ENCODE assay signal across 1 cellular context in genomic region chr19:2780284-2780683, GRCh38.
TF ChIP-seq lines count a peak whose summit lies in the region.

No MANE protein-coding gene starts in this region.

TF ChIP-seq in IMR-90, 13 proteins besides CTCF, POLR2A, EP300 and RAD21:
- TF ChIP-seq RCOR1 (IDR thresholded peaks at IDR 0.05; ENCODE audit: insufficient replicate concordance, low read length) (no peak), RFX5 (IDR thresholded peaks at IDR 0.05; ENCODE audit: low read depth, low read length) (no peak), MXI1 (IDR thresholded peaks at IDR 0.05; ENCODE audit: borderline replicate concordance, low read depth, low read length) (no peak), MAFK (IDR thresholded peaks at IDR 0.05; ENCODE audit: low read depth, low read length) (no peak), ELK1 (IDR thresholded peaks at IDR 0.05; ENCODE audit: borderline replicate concordance, low read depth, low read length) (no peak), SMC3 (IDR thresholded peaks at IDR 0.05; ENCODE audit: low read depth, low read length) (no peak), NFE2L2 (IDR thresholded peaks at IDR 0.05; ENCODE audit: low read depth, low read length) (no peak), MAZ (IDR thresholded peaks at IDR 0.05; ENCODE audit: borderline replicate concordance, low read depth, low read length) (no peak), FOS (IDR thresholded peaks at IDR 0.05; ENCODE audit: low read depth, low read length) (no peak), USF2 (IDR thresholded peaks at IDR 0.05; ENCODE audit: low read depth, low read length) (no peak), BHLHE40 (IDR thresholded peaks at IDR 0.05; ENCODE audit: low read depth, low read length) (no peak)
